8 cellular contexts compared by ENCODE assay signal in the genomic region with DNA sequence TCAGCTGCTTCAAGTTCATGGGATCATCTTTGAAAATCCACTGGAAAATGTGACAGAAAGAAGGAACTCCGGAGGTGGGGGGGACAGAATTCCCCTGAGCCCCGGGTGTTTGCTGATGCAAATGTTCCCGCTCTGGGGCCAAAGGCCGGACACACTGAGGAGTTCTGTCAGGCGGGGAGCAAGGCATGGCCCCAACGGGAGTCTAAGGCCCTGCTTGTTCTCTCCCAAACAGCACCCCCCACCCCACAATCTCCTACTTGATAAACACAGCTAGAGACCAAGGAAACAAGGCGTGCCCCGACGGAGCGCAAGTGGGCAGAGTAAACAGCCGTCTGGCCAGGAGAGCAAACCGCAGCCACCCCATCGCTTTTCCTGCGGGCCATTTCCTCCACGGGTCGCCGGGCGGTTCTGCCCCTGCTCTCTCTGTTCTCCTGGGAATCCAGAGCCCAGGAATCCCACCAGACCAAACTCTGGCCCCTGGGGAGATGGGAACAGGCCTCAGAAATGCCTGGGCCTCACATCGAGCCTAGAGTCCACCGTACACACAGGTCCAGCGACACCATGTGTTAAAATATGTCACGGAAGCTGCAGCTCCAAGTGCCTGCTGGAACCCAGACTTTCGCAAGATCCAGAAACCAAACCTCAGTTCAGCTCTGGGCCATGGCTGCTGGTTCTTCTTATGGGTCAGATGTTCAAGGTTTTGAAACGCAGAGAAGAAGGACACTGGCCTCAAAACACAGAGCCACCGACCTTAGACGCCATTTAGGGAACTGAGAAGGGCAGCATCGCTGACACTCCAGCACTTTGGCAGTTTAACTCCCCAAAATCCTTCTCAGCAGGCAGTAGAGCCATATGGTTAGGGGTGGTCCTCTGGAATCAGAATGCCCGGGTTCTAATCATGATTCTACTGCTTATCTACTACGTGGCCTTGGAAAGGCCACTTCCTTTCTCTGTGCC.
A peak's percentile ranks its signal among the peaks of the same experiment; 100 is the strongest.
DNase-seq lines count a peak whose midpoint lies in the region; ATAC-seq, FAIRE-seq and TF ChIP-seq lines count a peak whose summit lies in the region.
"Had no signal": no experiment of that assay in that cellular context is flagged by ENCODE, and none has a peak within 500 bp of the region (broad histone marks: within the 10 kb centered on the region; RNA-seq: fewer than 3 reads in every experiment).

No MANE protein-coding gene starts in this region.

- H3K4me3 Mint-ChIP-seq in astrocyte (ENCODE audit: unreplicated experiment), result no peak overlapping the region

- no peak for TF ChIP-seq POLR2A in NB4 (IDR thresholded peaks at IDR 0.05; ENCODE audit: extremely low read depth, insufficient read length)
- no peak for TF ChIP-seq POLR2A in suprapubic skin (IDR thresholded peaks at IDR 0.05)

- no peaks in the 10 kb centered on the region for H3K36me3 Mint-ChIP-seq in astrocyte (ENCODE audit: low read depth, unreplicated experiment)

- no peak for TF ChIP-seq EP300 in suprapubic skin (IDR thresholded peaks at IDR 0.05)

- peaks cover 27% of the 10 kb centered on the region for H3K4me1 ChIP-seq in astrocyte (ENCODE audit: insufficient read depth, low read length)
- peaks cover 30 to 88% of the 10 kb centered on the region in 2 donors for H3K4me1 ChIP-seq in left lung
- peaks cover 27% of the 10 kb centered on the region for H3K4me1 ChIP-seq in suprapubic skin

- H3K4me1 Mint-ChIP-seq in astrocyte (ENCODE audit: low read depth, unreplicated experiment), result no peaks in the 10 kb centered on the region

- peaks cover 4% of the 10 kb centered on the region for H3K9me3 Mint-ChIP-seq in astrocyte (ENCODE audit: unreplicated experiment)

- intact Hi-C loops in left lung (cut with DNase I), result no loop called here

- ATAC-seq in left lung (peak; percentile 55), HG02588 (IDR thresholded peaks at IDR 0.05; ENCODE audit: unreplicated experiment) (no peak), GM18519 (IDR thresholded peaks at IDR 0.05; ENCODE audit: low FRiP score, unreplicated experiment) (no peak)

- FAIRE-seq in astrocyte (lab: Jason Lieb, UNC), result no peak
- FAIRE-seq: bronchial epithelial cell had no signal

- H3K27me3 ChIP-seq in astrocyte (ENCODE audit: insufficient read depth, low read length), result no peaks in the 10 kb centered on the region
- no peaks in the 10 kb centered on the region for H3K27me3 ChIP-seq in left lung
- H3K27me3 ChIP-seq in suprapubic skin, result no peaks in the 10 kb centered on the region

- TF ChIP-seq CTCF in NB4 (IDR thresholded peaks at IDR 0.05; ENCODE audit: low read depth, low read length) (no peak), astrocyte (IDR thresholded peaks at IDR 0.05; ENCODE audit: insufficient read depth, low read depth, low read length) (peak; percentile 3), left lung (IDR thresholded peaks at IDR 0.05) (no peak), suprapubic skin (IDR thresholded peaks at IDR 0.05) (no peak)

- no peak overlapping the region for H3K27ac Mint-ChIP-seq in astrocyte (ENCODE audit: unreplicated experiment)

- H2AFZ ChIP-seq in astrocyte (ENCODE audit: low read depth, low read length), result no peak overlapping the region

- peak overlapping the region; percentile 5 for H3K9ac ChIP-seq in astrocyte (ENCODE audit: low read length)

- peak overlapping the region; percentile 21 for H3K27ac ChIP-seq in astrocyte (ENCODE audit: low read depth, low read length)
- peak overlapping the region; percentile 71 to 90 for H3K27ac ChIP-seq in left lung
- H3K27ac ChIP-seq in suprapubic skin, result peak overlapping the region; percentile 87

- DNase-seq in NB4 (ENCODE audit: low read depth), result peak; percentile 70
- no peak for DNase-seq in astrocyte (ENCODE audit: low read depth)
- DNase-seq in left lung, result peak; percentile 66 to 87
- no peak for DNase-seq in suprapubic skin (ENCODE audit: low spot score in 2 of 2)
- no peak for DNase-seq in pons (ENCODE audit: low spot score)

- 42% methylated on average over 20 of the region's 29 CpGs for WGBS in suprapubic skin

- peak overlapping the region; percentile 59 for H3K4me2 ChIP-seq in astrocyte (ENCODE audit: low read length)

- peaks cover 21% of the 10 kb centered on the region for H4K20me1 ChIP-seq in astrocyte (ENCODE audit: insufficient read depth, low read length)

- no peaks in the 10 kb centered on the region for H3K79me2 ChIP-seq in astrocyte (ENCODE audit: insufficient read depth, low read length)

- H3K9me3 ChIP-seq in astrocyte (ENCODE audit: insufficient read depth, low read depth, low read length), result no peaks in the 10 kb centered on the region
- no peaks in the 10 kb centered on the region for H3K9me3 ChIP-seq in left lung
- H3K9me3 ChIP-seq in suprapubic skin, result no peaks in the 10 kb centered on the region

- peaks cover 4% of the 10 kb centered on the region for H3K27me3 Mint-ChIP-seq in astrocyte (ENCODE audit: low read depth, unreplicated experiment)

- peak overlapping the region; percentile 6 for H3K4me3 ChIP-seq in NB4 (ENCODE audit: low read depth, low read length)
- H3K4me3 ChIP-seq in astrocyte (ENCODE audit: insufficient read depth, low read depth, low read length), result no peak overlapping the region
- peak overlapping the region in 1 of 2 donors; percentile 17 for H3K4me3 ChIP-seq in left lung
- no peak overlapping the region for H3K4me3 ChIP-seq in suprapubic skin

- H3K36me3 ChIP-seq in astrocyte (ENCODE audit: insufficient read depth, low read length), result no peaks in the 10 kb centered on the region
- peaks cover 0 to 40% of the 10 kb centered on the region in 2 donors for H3K36me3 ChIP-seq in left lung
- H3K36me3 ChIP-seq in suprapubic skin, result no peaks in the 10 kb centered on the region

Comparison
In these comparisons a context has a peak if more than half of its experiments do, and no peak if none do; other contexts are left out.
1. DNase-seq: peak in NB4 (single experiment) and left lung (2 of 2); none in astrocyte (single experiment), suprapubic skin (0 of 2) and pons (single experiment).
2. H3K27ac ChIP-seq: peak in every context shown above with its lines; median percentile 87 in suprapubic skin; 80 in left lung; 21 in astrocyte.